In the genomic region with DNA sequence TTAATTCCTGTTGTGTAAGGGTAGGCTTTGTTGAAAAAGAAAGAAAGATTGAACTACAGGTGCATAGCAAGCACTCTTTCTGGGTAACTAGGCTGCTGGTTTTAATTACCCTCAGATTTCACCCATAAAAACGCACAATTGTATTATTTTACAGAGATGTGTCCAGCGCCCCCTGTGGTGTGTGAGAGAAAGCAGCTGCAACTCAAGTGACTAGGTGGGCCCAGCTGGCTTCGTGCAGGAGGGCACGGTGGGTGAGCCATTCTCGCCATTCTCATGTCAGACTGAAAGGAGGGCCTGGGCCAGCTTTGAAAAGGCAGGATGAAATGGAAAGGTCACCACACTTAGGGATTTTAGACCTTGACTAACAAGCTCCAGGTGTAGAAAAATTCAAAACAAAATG, we compare ENCODE assay signal across 8 cellular contexts.
A peak's percentile ranks its signal among the peaks of the same experiment; 100 is the strongest.
DNase-seq lines count a peak whose midpoint lies in the region; ATAC-seq, FAIRE-seq and TF ChIP-seq lines count a peak whose summit lies in the region.
"Had no signal": no experiment of that assay in that cellular context is flagged by ENCODE, and none has a peak within 500 bp of the region (broad histone marks: within the 10 kb centered on the region; RNA-seq: fewer than 3 reads in every experiment).

No MANE protein-coding gene starts in this region.

- H3K9me3 Mint-ChIP-seq in neural progenitor cell: no peaks in the 10 kb centered on the region

- H3K9me3 ChIP-seq in neural progenitor cell (ENCODE audit: low read depth): no peaks in the 10 kb centered on the region

- FAIRE-seq in bronchial epithelial cell (lab: Jason Lieb, UNC): no peak
- FAIRE-seq: TTC549 had no signal

- no peak overlapping the region for H2AFZ ChIP-seq in neural progenitor cell (replicated peaks)

- H3K27me3 ChIP-seq in bronchial epithelial cell (ENCODE audit: control insufficient read depth, insufficient read depth, low read length) (no peaks in the 10 kb centered on the region), neural progenitor cell (no peaks in the 10 kb centered on the region)

- peak overlapping the region; percentile 54 for H3K27ac ChIP-seq in neural progenitor cell

- no peak overlapping the region for H3K4me3 Mint-ChIP-seq in neural progenitor cell

- H3K27ac Mint-ChIP-seq in neural progenitor cell: peak overlapping the region; percentile 64

- H3K4me1 ChIP-seq in neural progenitor cell: no peaks in the 10 kb centered on the region

- peaks cover 41% of the 10 kb centered on the region for H3K36me3 Mint-ChIP-seq in neural progenitor cell

- H4K20me1 ChIP-seq in neural progenitor cell (ENCODE audit: low read depth): peaks cover 55% of the 10 kb centered on the region

- ATAC-seq in GM19351 (IDR thresholded peaks at IDR 0.05; ENCODE audit: unreplicated experiment): peak; percentile 60
- no peak for ATAC-seq in HG03521 (IDR thresholded peaks at IDR 0.05; ENCODE audit: unreplicated experiment)
- ATAC-seq in HG02623 (IDR thresholded peaks at IDR 0.05; ENCODE audit: unreplicated experiment): no peak
- ATAC-seq in HG02610 (IDR thresholded peaks at IDR 0.05; ENCODE audit: unreplicated experiment): no peak

- H3K4me1 Mint-ChIP-seq in neural progenitor cell: peaks cover 12% of the 10 kb centered on the region

- DNase-seq in T follicular helper cell (ENCODE audit: low read depth) (peak; percentile 51), bronchial epithelial cell (ENCODE audit: low read depth) (no peak), neural progenitor cell (ENCODE audit: low spot score) (peak; percentile 76)

- peaks cover 83% of the 10 kb centered on the region for H3F3A ChIP-seq in neural progenitor cell (ENCODE audit: low read depth)

- no peak overlapping the region for H3K4me2 ChIP-seq in neural progenitor cell

- peaks cover 12% of the 10 kb centered on the region for H3K36me3 ChIP-seq in bronchial epithelial cell (ENCODE audit: control insufficient read depth, insufficient read depth, low read length)
- H3K36me3 ChIP-seq in neural progenitor cell: peaks cover 19% of the 10 kb centered on the region

- peaks cover 6% of the 10 kb centered on the region for H3K27me3 Mint-ChIP-seq in neural progenitor cell (ENCODE audit: insufficient read depth, low read depth)

- H3K79me2 ChIP-seq in neural progenitor cell (ENCODE audit: low read depth): peaks cover 4% of the 10 kb centered on the region

- TF ChIP-seq CTCF in bronchial epithelial cell (IDR thresholded peaks at IDR 0.05; ENCODE audit: insufficient read depth, low read length, severe bottlenecking) (peak; percentile 62), neural progenitor cell (IDR thresholded peaks at IDR 0.05) (peak; percentile 74)

- H3K4me3 ChIP-seq in bronchial epithelial cell (ENCODE audit: low read depth, low read length): no peak overlapping the region
- H3K4me3 ChIP-seq in neural progenitor cell: no peak overlapping the region

- no peak overlapping the region for H3K9ac ChIP-seq in neural progenitor cell
